Comparison of ENCODE assay signal across 1 cellular context in genomic region chr12:585062-586061, GRCh38.
TF ChIP-seq lines count a peak whose summit lies in the region.

No MANE protein-coding gene starts in this region.

TF ChIP-seq in H1, 55 proteins besides CTCF, POLR2A, EP300 and RAD21:
- no peak for TF ChIP-seq HDAC2 (IDR thresholded peaks at IDR 0.05; ENCODE audit: borderline replicate concordance in 1 of 2, low read depth in 2 of 2, low read length in 2 of 2)
- no peak for TF ChIP-seq KDM4A (IDR thresholded peaks at IDR 0.05; ENCODE audit: low read depth, low read length, severe bottlenecking)
- TF ChIP-seq SIN3A (conservative IDR thresholded peaks at IDR 0.05 in 1 of 2, IDR thresholded peaks at IDR 0.05 in 1 of 2; ENCODE audit: low read depth in 1 of 2, low read length in 2 of 2): no peak
- no peak for TF ChIP-seq ATF3 (IDR thresholded peaks at IDR 0.05; ENCODE audit: insufficient read depth, low read depth, low read length)
